ENCODE assay signal across 8 cellular contexts in the genomic region with DNA sequence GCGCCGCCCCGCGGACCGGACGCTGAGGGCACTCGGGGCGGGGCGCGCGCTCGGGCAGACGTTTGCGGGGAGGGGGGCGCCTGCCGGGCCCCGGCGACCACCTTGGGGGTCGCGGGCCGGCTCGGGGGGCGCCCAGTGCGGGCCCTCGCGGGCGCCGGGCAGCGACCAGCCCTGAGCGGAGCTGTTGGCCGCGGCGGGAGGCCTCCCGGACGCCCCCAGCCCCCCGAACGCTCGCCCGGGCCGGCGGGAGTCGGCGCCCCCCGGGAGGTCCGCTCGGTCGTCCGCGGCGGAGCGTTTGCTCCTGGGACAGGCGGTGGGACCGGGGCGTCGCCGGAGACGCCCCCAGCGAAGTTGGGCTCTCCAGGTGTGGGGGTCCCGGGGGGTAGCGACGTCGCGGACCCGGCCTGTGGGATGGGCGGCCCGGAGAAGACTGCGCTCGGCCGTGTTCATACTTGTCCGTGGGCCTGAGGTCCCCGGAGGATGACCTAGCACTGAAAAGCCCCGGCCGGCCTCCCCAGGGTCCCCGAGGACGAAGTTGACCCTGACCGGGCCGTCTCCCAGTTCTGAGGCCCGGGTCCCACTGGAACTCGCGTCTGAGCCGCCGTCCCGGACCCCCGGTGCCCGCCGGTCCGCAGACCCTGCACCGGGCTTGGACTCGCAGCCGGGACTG. TPM values are rescaled to one million over a fixed set of nuclear protein-coding genes. Genes with fewer than 3 reads are reported as not detected.
DNase-seq lines count a peak whose midpoint lies in the region; TF ChIP-seq lines count a peak whose summit lies in the region.

No MANE protein-coding gene starts in this region.

- H2AFZ ChIP-seq in mammary epithelial cell (ENCODE audit: low read depth, low read length) = no peak overlapping the region

- in situ Hi-C loops in mammary epithelial cell (cut with MboI; ENCODE audit: low sequenced_read_pairs in 2 of 2) = no loop called here

- 0% methylated on average over 10 of the region's 90 CpGs for WGBS in mammary epithelial cell (ENCODE audit: low coverage, missing lambda C conversion rate)

- no peaks in the 10 kb centered on the region for H3K27me3 Mint-ChIP-seq in mesothelial cell of epicardium (ENCODE audit: low read depth)

- peaks cover 55% of the 10 kb centered on the region for H3K79me2 ChIP-seq in mammary epithelial cell (ENCODE audit: insufficient read depth, low read length)

- POLR2A ChIA-PET in A673 (lab: Charles Lee; ENCODE audit: low non-redundant PET) = interaction anchor here (0.9 kb wide), 1 partner anchor 635 kb away, joined by 3 read pairs; no protein-coding TSS in a partner anchor

- peak overlapping the region; percentile 99 for H3K4me2 ChIP-seq in mammary epithelial cell (ENCODE audit: insufficient read depth, low read depth, low read length)

- TF ChIP-seq CTCF in A673 (conservative IDR thresholded peaks at IDR 0.05; ENCODE audit: low read depth, low read length) (no peak), mammary epithelial cell (conservative IDR thresholded peaks at IDR 0.05 in 1 of 2, IDR thresholded peaks at IDR 0.05 in 1 of 2; ENCODE audit: extremely low read depth in 1 of 2, insufficient read depth in 1 of 2, low read depth in 1 of 2, low read length in 2 of 2) (no peak), mesothelial cell of epicardium (IDR thresholded peaks at IDR 0.05; ENCODE audit: unreplicated experiment) (no peak)

- DNase-seq in A673 (ENCODE audit: low spot score) (no peak), mammary epithelial cell (no peak), mesothelial cell of epicardium (ENCODE audit: low spot score in 2 of 2, unreplicated experiment in 2 of 2) (no peak), NCI-H146 treated with DMSO at 0.1 percent for 48 hours (lab: John Stamatoyannopoulos, UW; ENCODE audit: unreplicated experiment) (no peak), GM03348 (ENCODE audit: low spot score) (no peak), NCI-H748 treated with DMSO at 0.1 percent for 48 hours (lab: John Stamatoyannopoulos, UW) (no peak), DMS53 treated with DMSO at 0.1 percent for 48 hours (lab: John Stamatoyannopoulos, UW; ENCODE audit: unreplicated experiment) (no peak)

- H4K20me1 ChIP-seq in mammary epithelial cell (ENCODE audit: insufficient read depth, low read length) = no peaks in the 10 kb centered on the region

- H3K36me3 Mint-ChIP-seq in mesothelial cell of epicardium = peaks cover 2% of the 10 kb centered on the region

- H3K4me1 ChIP-seq in A673 (ENCODE audit: insufficient read depth, low read length, poor library complexity, severe bottlenecking) (peaks cover 29% of the 10 kb centered on the region), HUES6 (ENCODE audit: control insufficient read depth, insufficient read depth, low read length) (peaks cover 13% of the 10 kb centered on the region), mammary epithelial cell (ENCODE audit: insufficient read depth, low read length) (peaks cover 31% of the 10 kb centered on the region)

- H3K27me3 ChIP-seq in A673 (replicated peaks; ENCODE audit: insufficient read depth, low read depth, low read length, poor library complexity) (no peaks in the 10 kb centered on the region), HUES6 (ENCODE audit: control insufficient read depth, insufficient read depth, low read length) (no peaks in the 10 kb centered on the region), mammary epithelial cell (ENCODE audit: insufficient read depth, low read length) (no peaks in the 10 kb centered on the region)

- no peak overlapping the region for H3K27ac Mint-ChIP-seq in mesothelial cell of epicardium

- H3K9ac ChIP-seq in HUES6 (ENCODE audit: low read length) (peak overlapping the region; percentile 91), mammary epithelial cell (ENCODE audit: insufficient read depth, low read length) (peak overlapping the region; percentile 59)

- dilution Hi-C loops in mammary epithelial cell (cut with HindIII; ENCODE audit: low sequenced_read_pairs) = no loop called here

- peak overlapping the region; percentile 96 for H3K4me3 Mint-ChIP-seq in mesothelial cell of epicardium

- H3K4me3 ChIP-seq in A673 (ENCODE audit: low read depth, low read length, poor library complexity, severe bottlenecking) = peak overlapping the region; percentile 66
- peak overlapping the region; percentile 98 for H3K4me3 ChIP-seq in HUES6 (ENCODE audit: low read depth, low read length)
- H3K4me3 ChIP-seq in mammary epithelial cell (replicated peaks in 1 of 3; ENCODE audit: insufficient read depth in 1 of 3, low read depth in 2 of 3, low read length in 3 of 3) = peak overlapping the region; percentile 85 to 91 (median 89)

- no peaks in the 10 kb centered on the region for H3K9me3 Mint-ChIP-seq in mesothelial cell of epicardium

- intact Hi-C loops in A673 (cut with micrococcal nuclease; ENCODE audit: unreplicated experiment) = no loop called here
- intact Hi-C loops in mammary epithelial cell (cut with micrococcal nuclease) = no loop called here

- CTCF ChIA-PET in A673 (lab: Charles Lee) (no interaction called here), mammary epithelial cell (lab: Charles Lee; ENCODE audit: low non-redundant PET) (no interaction called here)

- peak overlapping the region; percentile 79 for H3K27ac ChIP-seq in A673 (ENCODE audit: low read depth, low read length, poor library complexity, severe bottlenecking)
- peak overlapping the region; percentile 33; the same call in 1 of the 2 replicates for H3K27ac ChIP-seq in HUES6 (ENCODE audit: low read depth, low read length)
- peak overlapping the region; percentile 56 for H3K27ac ChIP-seq in mammary epithelial cell (ENCODE audit: insufficient read depth, low read depth, low read length)

- H3K9me3 ChIP-seq in A673 (ENCODE audit: low read depth, low read length, poor library complexity, severe bottlenecking) (no peaks in the 10 kb centered on the region), HUES6 (ENCODE audit: control insufficient read depth, insufficient read depth, low read depth, low read length) (no peaks in the 10 kb centered on the region), mammary epithelial cell (replicated peaks; ENCODE audit: insufficient read depth, low read length) (no peaks in the 10 kb centered on the region)

- BruUV-seq in A673 (replicated peaks; lab: Mats Ljungman, UMichigan) (no TSS peak), mammary epithelial cell (replicated peaks; lab: Mats Ljungman, UMichigan) (no TSS peak)

- H3K4me1 Mint-ChIP-seq in mesothelial cell of epicardium = peaks cover 33% of the 10 kb centered on the region

- H3K36me3 ChIP-seq in A673 (ENCODE audit: insufficient read depth, low read length, poor library complexity, severe bottlenecking) = peaks cover 3% of the 10 kb centered on the region
- peaks cover 11% of the 10 kb centered on the region for H3K36me3 ChIP-seq in HUES6 (ENCODE audit: control insufficient read depth, insufficient read depth, low read length)
- H3K36me3 ChIP-seq in mammary epithelial cell (ENCODE audit: insufficient read depth, low read length) = no peaks in the 10 kb centered on the region

RNA-seq across cellular contexts. Expression of a gene that starts 0.6 kb away (rescaled TPM):
- total RNA-seq in A673 (2021) (64.9 and 73.2 TPM in 2 replicates), mammary epithelial cell (10 to 100 TPM; 57.7 to 67.5 TPM), mesothelial cell of epicardium (71.7 to 73.0 TPM (median 71.8 TPM) in 3 replicates)
- polyA plus RNA-seq in mammary epithelial cell = 32.7 TPM
- polyA minus RNA-seq in mammary epithelial cell = 48.3 TPM

RNA-seq across cellular contexts. Expression of a gene that starts 31.6 kb away (rescaled TPM):
- 13.3 and 15.0 TPM in 2 replicates for total RNA-seq in A673 (2021)
- 1 to 10 TPM; 5.8 to 7.3 TPM for total RNA-seq in mammary epithelial cell
- polyA plus RNA-seq in mammary epithelial cell = 0.88 TPM
- polyA minus RNA-seq in mammary epithelial cell = 1.1 TPM
- total RNA-seq in mesothelial cell of epicardium = 9.0 to 10.4 TPM (median 9.2 TPM) in 3 replicates

RNA-seq across cellular contexts. Expression of a gene that starts 32.1 kb away (rescaled TPM):
- total RNA-seq in A673 (2021) (46.9 and 51.8 TPM in 2 replicates), mammary epithelial cell (100 to 1,000 TPM in 1 of 2 donors, 10 to 100 TPM in 1; 37.0 to 108 TPM), mesothelial cell of epicardium (48.5 to 56.1 TPM (median 53.0 TPM) in 3 replicates)
- 22.5 TPM for polyA plus RNA-seq in mammary epithelial cell
- polyA minus RNA-seq in mammary epithelial cell = 34.4 TPM

RNA-seq across cellular contexts. Expression of a gene that starts 35.4 kb away (rescaled TPM):
- total RNA-seq in A673 (2021) (237 and 250 TPM in 2 replicates), mammary epithelial cell (100 to 1,000 TPM in 1 of 2 donors, 10 to 100 TPM in 1; 12.3 to 198 TPM), mesothelial cell of epicardium (105 to 115 TPM (median 108 TPM) in 3 replicates)
- 137 TPM for polyA plus RNA-seq in mammary epithelial cell
- 24.2 TPM for polyA minus RNA-seq in mammary epithelial cell

RNA-seq across cellular contexts. Expression of a gene that starts 42.2 kb away (rescaled TPM):
- total RNA-seq in A673 (2021) (156 and 169 TPM in 2 replicates), mammary epithelial cell (10 to 100 TPM; 17.5 to 73.8 TPM), mesothelial cell of epicardium (168 to 177 TPM (median 172 TPM) in 3 replicates)
- polyA plus RNA-seq in mammary epithelial cell = 19.1 TPM
- 26.2 TPM for polyA minus RNA-seq in mammary epithelial cell
